In the genomic region with DNA sequence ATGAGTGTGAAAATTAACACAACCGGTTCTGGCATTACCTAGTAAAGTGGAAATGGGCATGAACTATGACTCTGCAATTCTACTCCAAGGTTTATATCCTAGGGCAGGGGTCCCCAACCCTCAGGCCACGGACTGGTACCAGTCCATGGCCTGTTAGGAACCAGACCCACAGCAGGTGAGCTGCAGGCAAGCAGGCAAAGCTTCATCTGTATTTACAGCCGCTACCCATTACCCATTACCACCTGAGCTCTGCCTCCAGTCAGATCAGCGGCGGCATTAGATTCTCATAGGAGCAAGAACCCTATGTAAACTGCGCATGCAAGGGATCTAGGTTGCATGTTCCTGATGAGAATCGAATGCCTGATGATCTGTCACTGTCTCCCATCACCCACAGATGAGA, we compare ENCODE assay signal across 28 cellular contexts.
"Had no signal": no experiment of that assay in that cellular context is flagged by ENCODE, and none has a peak within 500 bp of the region (broad histone marks: within the 10 kb centered on the region; RNA-seq: fewer than 3 reads in every experiment).

No MANE protein-coding gene starts in this region.

- H3K27ac ChIP-seq: neutrophil, ovary, parathyroid adenoma, psoas muscle, stomach, thoracic aorta, thyroid gland, tibial nerve, upper lobe of right lung, uterus had no signal

- H3K9me3 Mint-ChIP-seq: natural killer cell; nephron; stimulated activated effector memory CD8-positive, alpha-beta T cell treated with anti-CD3 and anti-CD28 coated beads, Interleukin-12 subunit alpha, Interleukin-12 subunit beta, amount 100 ng/mL, for 72 hours; stimulated activated naive CD8-positive, alpha-beta T cell treated with anti-CD3 and anti-CD28 coated beads, Interleukin-15, Interleukin-2, amounts not matched to agents 100 ng/mL and 50 ng/mL, for 24 hours had no signal

- H3K4me3 Mint-ChIP-seq: nephron; stimulated activated effector memory CD8-positive, alpha-beta T cell treated with anti-CD3 and anti-CD28 coated beads, Interleukin-12 subunit alpha, Interleukin-12 subunit beta, amount 100 ng/mL, for 72 hours; stimulated activated naive B cell treated with anti-CD40 and anti-IgM and Interleukin-4, amounts not matched to agents 10 μg/mL and 1 μg/mL and 100 μg/mL, for 72 hours; stimulated activated naive CD8-positive, alpha-beta T cell treated with anti-CD3 and anti-CD28 coated beads, Interleukin-15, Interleukin-2, amounts not matched to agents 100 ng/mL and 50 ng/mL, for 24 hours had no signal

- H3K4me1 ChIP-seq: parathyroid adenoma, thyroid gland, upper lobe of right lung, uterus had no signal

- H3K27me3 Mint-ChIP-seq: progenitor cell of endocrine pancreas; stimulated activated naive B cell treated with anti-CD40 and anti-IgM and Interleukin-4, amounts not matched to agents 10 μg/mL and 1 μg/mL and 100 μg/mL, for 72 hours; stimulated activated naive CD8-positive, alpha-beta T cell treated with anti-CD3 and anti-CD28 coated beads, Interleukin-15, Interleukin-2, amounts not matched to agents 100 ng/mL and 50 ng/mL, for 24 hours had no signal

- H3K4me3 ChIP-seq: ovary, psoas muscle, stomach, thoracic aorta, thyroid gland, tibial nerve, upper lobe of right lung, uterus had no signal

- H3K36me3 Mint-ChIP-seq: natural killer cell had no signal

- H3K27ac Mint-ChIP-seq: naive thymus-derived CD4-positive, alpha-beta T cell; natural killer cell; nephron; progenitor cell of endocrine pancreas; stimulated activated effector memory CD8-positive, alpha-beta T cell treated with anti-CD3 and anti-CD28 coated beads, Interleukin-12 subunit alpha, Interleukin-12 subunit beta, amount 100 ng/mL, for 72 hours; stimulated activated naive B cell treated with anti-CD40 and anti-IgM and Interleukin-4, amounts not matched to agents 10 μg/mL and 1 μg/mL and 100 μg/mL, for 72 hours; stimulated activated naive CD8-positive, alpha-beta T cell treated with anti-CD3 and anti-CD28 coated beads, Interleukin-15, Interleukin-2, amounts not matched to agents 100 ng/mL and 50 ng/mL, for 24 hours had no signal

- H3K9ac ChIP-seq: parathyroid adenoma had no signal

- H3K9me3 ChIP-seq: neutrophil, ovary, thyroid gland had no signal

- H3K27me3 ChIP-seq: ovary, stomach, thyroid gland, tibial nerve, upper lobe of right lung, uterus had no signal

- H3K36me3 ChIP-seq: neutrophil, ovary, thoracic aorta, thyroid gland, upper lobe of right lung, uterus had no signal

- DNase-seq: naive thymus-derived CD4-positive, alpha-beta T cell; natural killer cell; nucleus accumbens; ovary; posterior cingulate gyrus; psoas muscle; right cardiac atrium; small intestine; stimulated activated CD4-positive, alpha-beta T cell treated with anti-CD3 and anti-CD28 coated beads, Interleukin-15, amount 100 ng/mL, for 24 hours; stimulated activated CD4-positive, alpha-beta T cell treated with anti-CD3 and anti-CD28 coated beads, Interleukin-2, amount 100 ng/mL, for 24 hours; stimulated activated CD4-positive, alpha-beta T cell treated with anti-CD3 and anti-CD28 coated beads, Interleukin-2, amount 100 ng/mL, for 48 hours; stimulated activated CD4-positive, alpha-beta T cell treated with anti-CD3 and anti-CD28 coated beads, Interleukin-4, amount 100 ng/mL, for 24 hours; stimulated activated naive B cell treated with anti-CD40 and anti-IgM and Interleukin-4, amounts not matched to agents 10 μg/mL and 1 μg/mL and 100 μg/mL, for 72 hours; stimulated activated naive CD4-positive, alpha-beta T cell treated with Interleukin-2 at 50 U/mL for 16 hours; stomach; thyroid gland; trophoblast cell; upper lobe of right lung; uterus had no signal

- ATAC-seq: naive thymus-derived CD4-positive, alpha-beta T cell; natural killer cell; psoas muscle; right cardiac atrium; sciatic nerve; stimulated activated effector memory CD8-positive, alpha-beta T cell treated with anti-CD3 and anti-CD28 coated beads, Interleukin-12 subunit alpha, Interleukin-12 subunit beta, amount 100 ng/mL, for 72 hours; stimulated activated naive B cell treated with anti-CD40 and anti-IgM and Interleukin-4, amounts not matched to agents 10 μg/mL and 1 μg/mL and 100 μg/mL, for 72 hours; upper lobe of right lung had no signal

- FAIRE-seq: small intestine had no signal
